In the genomic region with DNA sequence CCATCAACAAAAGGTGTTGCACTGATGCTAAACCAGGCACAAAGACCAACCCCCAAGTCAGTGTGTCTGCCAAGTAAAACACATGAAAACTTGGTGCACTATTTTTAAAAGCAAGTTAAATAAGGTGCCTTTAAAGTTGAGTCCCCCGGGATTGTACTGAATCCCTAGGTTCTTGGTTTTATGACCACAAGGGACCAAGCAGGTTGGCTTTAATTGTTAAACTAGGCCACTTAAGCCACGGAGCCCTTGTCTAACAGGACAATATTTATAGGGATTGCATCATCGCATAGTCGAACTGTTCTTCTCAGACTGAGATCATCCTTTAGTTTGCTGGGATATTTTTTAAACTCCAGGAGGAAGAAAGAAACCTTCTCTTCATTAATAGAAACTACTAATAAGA, we compare ENCODE assay signal across 19 cellular contexts.
"Had no signal": no experiment of that assay in that cellular context is flagged by ENCODE, and none has a peak within 500 bp of the region (broad histone marks: within the 10 kb centered on the region; RNA-seq: fewer than 3 reads in every experiment).

No MANE protein-coding gene starts in this region.

- H3K4me3 ChIP-seq: lower lobe of right lung, pancreas, upper lobe of right lung had no signal

- H3K36me3 ChIP-seq: brain microvascular endothelial cell, lower lobe of right lung, neutrophil, pancreas, upper lobe of right lung had no signal

- H3K4me1 ChIP-seq: lower lobe of right lung, pancreas, upper lobe of right lung had no signal

- DNase-seq: activated CD4-positive, alpha-beta memory T cell treated with anti-CD3 and anti-CD28 coated beads, Interleukin-2, amount 10 ng/mL, durations not matched to agents 7 days and 5 days; activated CD4-positive, alpha-beta T cell treated with anti-CD3 and anti-CD28 coated beads for 48 hours; activated CD4-positive, CD25-positive, alpha-beta regulatory T cell; activated naive CD4-positive, alpha-beta T cell; activated naive CD8-positive, alpha-beta T cell treated with anti-CD3 and anti-CD28 coated beads for 36 hours; activated T-cell treated with anti-CD3 and anti-CD28 coated beads, Interleukin-2, amount 50 U/mL, for 1 hour; brain microvascular endothelial cell; endodermal cell; foreskin melanocyte; glutamatergic neuron; hippocampal formation; left colon; lower lobe of right lung; pancreas; upper lobe of right lung had no signal

- H3K27me3 ChIP-seq: pancreas, upper lobe of right lung had no signal

- H3K27ac ChIP-seq: brain microvascular endothelial cell, epithelial cell of prostate, lower lobe of right lung, neutrophil, pancreas, upper lobe of right lung had no signal

- H3K9me3 ChIP-seq: lower lobe of right lung, neutrophil, pancreas, upper lobe of right lung had no signal

- ATAC-seq: activated T-helper 17 cell treated with anti-CD3 and anti-CD28 coated beads, Interleukin-2, amount 50 U/mL, for 72 hours; left colon; lower lobe of right lung; natural killer cell treated with Interleukin-12 subunit alpha and Interleukin-12 subunit beta and Interleukin-15 and Interleukin-18, amount 100 ng/mL, for 72 hours; pancreas; upper lobe of right lung had no signal
